1 cellular context compared by ENCODE assay signal in the genomic region with DNA sequence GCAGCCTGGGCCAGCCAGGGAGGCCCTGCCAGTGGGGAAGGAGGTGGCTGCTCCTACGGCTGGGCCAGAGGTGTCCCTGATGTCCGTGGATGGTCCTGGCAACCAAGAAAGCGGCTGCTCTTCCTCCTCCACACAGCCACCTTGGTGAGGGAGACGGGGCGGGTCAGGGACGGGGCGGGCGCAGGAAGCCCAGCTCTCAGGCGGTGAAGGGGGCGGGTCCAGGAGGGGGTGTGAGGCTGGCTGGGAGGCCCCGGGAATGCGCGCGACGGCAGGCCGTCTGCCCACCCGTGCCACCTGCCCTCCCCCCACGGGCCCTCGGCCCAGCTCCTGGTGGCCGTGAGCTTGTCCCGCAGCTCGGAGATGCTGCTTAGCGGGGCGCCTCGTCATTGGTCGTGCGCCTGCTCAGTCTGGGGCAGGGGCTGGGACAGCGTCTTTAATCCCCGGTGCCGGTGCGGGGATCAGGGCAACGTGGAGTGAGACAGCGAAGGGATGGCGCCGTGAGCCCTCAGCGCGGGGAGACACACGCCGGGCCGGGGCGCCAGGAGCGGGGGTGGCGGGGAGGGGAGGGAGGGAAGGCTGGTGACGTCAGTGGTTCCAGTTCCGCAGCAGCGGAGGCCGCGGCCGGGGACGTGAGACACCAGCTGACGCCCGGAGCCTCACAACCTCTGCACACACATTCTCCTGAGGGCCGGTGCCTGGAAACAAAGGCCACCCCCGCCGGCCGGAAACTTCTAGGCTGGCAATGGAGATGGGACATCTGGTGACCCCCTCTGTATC.
A peak's percentile ranks its signal among the peaks of the same experiment; 100 is the strongest.
TF ChIP-seq lines count a peak whose summit lies in the region.

No MANE protein-coding gene starts in this region.

TF ChIP-seq in GM12878, 131 proteins besides CTCF, POLR2A, EP300 and RAD21 (continued from another document and continues in another):
- TF ChIP-seq, protein P1, sequence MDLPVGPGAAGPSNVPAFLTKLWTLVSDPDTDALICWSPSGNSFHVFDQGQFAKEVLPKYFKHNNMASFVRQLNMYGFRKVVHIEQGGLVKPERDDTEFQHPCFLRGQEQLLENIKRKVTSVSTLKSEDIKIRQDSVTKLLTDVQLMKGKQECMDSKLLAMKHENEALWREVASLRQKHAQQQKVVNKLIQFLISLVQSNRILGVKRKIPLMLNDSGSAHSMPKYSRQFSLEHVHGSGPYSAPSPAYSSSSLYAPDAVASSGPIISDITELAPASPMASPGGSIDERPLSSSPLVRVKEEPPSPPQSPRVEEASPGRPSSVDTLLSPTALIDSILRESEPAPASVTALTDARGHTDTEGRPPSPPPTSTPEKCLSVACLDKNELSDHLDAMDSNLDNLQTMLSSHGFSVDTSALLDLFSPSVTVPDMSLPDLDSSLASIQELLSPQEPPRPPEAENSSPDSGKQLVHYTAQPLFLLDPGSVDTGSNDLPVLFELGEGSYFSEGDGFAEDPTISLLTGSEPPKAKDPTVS (IDR thresholded peaks at IDR 0.05; ENCODE audit: low read depth, low read length): no peak
- TF ChIP-seq BRCA1 (IDR thresholded peaks at IDR 0.05; ENCODE audit: low read depth, low read length) (no peak), ZNF24 (IDR thresholded peaks at IDR 0.05) (no peak), GABPA (IDR thresholded peaks at IDR 0.05; ENCODE audit: low read depth) (no peak), SIN3A (IDR thresholded peaks at IDR 0.05; ENCODE audit: low read depth, low read length) (no peak), SUPT20H (IDR thresholded peaks at IDR 0.05; ENCODE audit: borderline replicate concordance, control insufficient read depth, low read depth, low read length) (no peak), TAF1 (IDR thresholded peaks at IDR 0.05; ENCODE audit: borderline replicate concordance, low read depth, low read length) (no peak), ZNF274 (IDR thresholded peaks at IDR 0.05; ENCODE audit: insufficient read depth, insufficient read length) (no peak), NFYA (IDR thresholded peaks at IDR 0.05; ENCODE audit: borderline replicate concordance, low read depth, low read length) (no peak), KAT2A (conservative IDR thresholded peaks at IDR 0.05; ENCODE audit: control insufficient read depth, low read depth, low read length) (no peak), CEBPB (IDR thresholded peaks at IDR 0.05; ENCODE audit: borderline replicate concordance in 1 of 2, low read depth in 2 of 2, low read length in 2 of 2) (no peak), RELA (IDR thresholded peaks at IDR 0.05; ENCODE audit: borderline replicate concordance, partially characterized antibody) (no peak), CHD4 (IDR thresholded peaks at IDR 0.05) (no peak), HCFC1 (IDR thresholded peaks at IDR 0.05; ENCODE audit: low read length) (no peak), RFX5 (IDR thresholded peaks at IDR 0.05; ENCODE audit: low read depth, low read length) (no peak), ATF7 (IDR thresholded peaks at IDR 0.05; ENCODE audit: low read depth) (peak; percentile 81), ETV6 (conservative IDR thresholded peaks at IDR 0.05 in 1 of 2, IDR thresholded peaks at IDR 0.05 in 1 of 2; ENCODE audit: borderline replicate concordance in 1 of 2, low read depth in 1 of 2) (no peak), SREBF1 (IDR thresholded peaks at IDR 0.05; ENCODE audit: low read length) (no peak), FOXM1 (IDR thresholded peaks at IDR 0.05; ENCODE audit: low read depth, low read length) (no peak), IKZF1 (conservative IDR thresholded peaks at IDR 0.05) (peak; percentile 66), ZNF207 (IDR thresholded peaks at IDR 0.05; ENCODE audit: borderline replicate concordance) (no peak), MXI1 (IDR thresholded peaks at IDR 0.05; ENCODE audit: low read depth, low read length) (peak; percentile 15; the same call in 1 of the 2 replicates), HDAC6 (IDR thresholded peaks at IDR 0.05; ENCODE audit: unreplicated experiment) (no peak), NR2C2 (IDR thresholded peaks at IDR 0.05; ENCODE audit: borderline replicate concordance, control insufficient read depth, insufficient read length, low read depth) (no peak), ZSCAN29 (IDR thresholded peaks at IDR 0.05) (no peak), JUNB (IDR thresholded peaks at IDR 0.05) (no peak), SMARCA5 (IDR thresholded peaks at IDR 0.05) (no peak), WRNIP1 (IDR thresholded peaks at IDR 0.05; ENCODE audit: borderline replicate concordance, low read depth, low read length) (no peak), NRF1 (conservative IDR thresholded peaks at IDR 0.05; ENCODE audit: low read depth, low read length) (no peak), IRF4 (IDR thresholded peaks at IDR 0.05; ENCODE audit: low read depth, low read length) (no peak), FOXK2 (IDR thresholded peaks at IDR 0.05) (no peak), SP1 (IDR thresholded peaks at IDR 0.05; ENCODE audit: low read depth, low read length) (no peak), SIX5 (IDR thresholded peaks at IDR 0.05; ENCODE audit: low read depth, low read length, severe bottlenecking) (no peak)
- TF ChIP-seq, protein P2, sequence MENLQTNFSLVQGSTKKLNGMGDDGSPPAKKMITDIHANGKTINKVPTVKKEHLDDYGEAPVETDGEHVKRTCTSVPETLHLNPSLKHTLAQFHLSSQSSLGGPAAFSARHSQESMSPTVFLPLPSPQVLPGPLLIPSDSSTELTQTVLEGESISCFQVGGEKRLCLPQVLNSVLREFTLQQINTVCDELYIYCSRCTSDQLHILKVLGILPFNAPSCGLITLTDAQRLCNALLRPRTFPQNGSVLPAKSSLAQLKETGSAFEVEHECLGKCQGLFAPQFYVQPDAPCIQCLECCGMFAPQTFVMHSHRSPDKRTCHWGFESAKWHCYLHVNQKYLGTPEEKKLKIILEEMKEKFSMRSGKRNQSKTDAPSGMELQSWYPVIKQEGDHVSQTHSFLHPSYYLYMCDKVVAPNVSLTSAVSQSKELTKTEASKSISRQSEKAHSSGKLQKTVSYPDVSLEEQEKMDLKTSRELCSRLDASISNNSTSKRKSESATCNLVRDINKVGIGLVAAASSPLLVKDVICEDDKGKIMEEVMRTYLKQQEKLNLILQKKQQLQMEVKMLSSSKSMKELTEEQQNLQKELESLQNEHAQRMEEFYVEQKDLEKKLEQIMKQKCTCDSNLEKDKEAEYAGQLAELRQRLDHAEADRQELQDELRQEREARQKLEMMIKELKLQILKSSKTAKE (IDR thresholded peaks at IDR 0.05; ENCODE audit: low read depth, poor library complexity, severe bottlenecking): no peak
- TF ChIP-seq, protein P3, sequence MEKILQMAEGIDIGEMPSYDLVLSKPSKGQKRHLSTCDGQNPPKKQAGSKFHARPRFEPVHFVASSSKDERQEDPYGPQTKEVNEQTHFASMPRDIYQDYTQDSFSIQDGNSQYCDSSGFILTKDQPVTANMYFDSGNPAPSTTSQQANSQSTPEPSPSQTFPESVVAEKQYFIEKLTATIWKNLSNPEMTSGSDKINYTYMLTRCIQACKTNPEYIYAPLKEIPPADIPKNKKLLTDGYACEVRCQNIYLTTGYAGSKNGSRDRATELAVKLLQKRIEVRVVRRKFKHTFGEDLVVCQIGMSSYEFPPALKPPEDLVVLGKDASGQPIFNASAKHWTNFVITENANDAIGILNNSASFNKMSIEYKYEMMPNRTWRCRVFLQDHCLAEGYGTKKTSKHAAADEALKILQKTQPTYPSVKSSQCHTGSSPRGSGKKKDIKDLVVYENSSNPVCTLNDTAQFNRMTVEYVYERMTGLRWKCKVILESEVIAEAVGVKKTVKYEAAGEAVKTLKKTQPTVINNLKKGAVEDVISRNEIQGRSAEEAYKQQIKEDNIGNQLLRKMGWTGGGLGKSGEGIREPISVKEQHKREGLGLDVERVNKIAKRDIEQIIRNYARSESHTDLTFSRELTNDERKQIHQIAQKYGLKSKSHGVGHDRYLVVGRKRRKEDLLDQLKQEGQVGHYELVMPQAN (conservative IDR thresholded peaks at IDR 0.05): no peak
- TF ChIP-seq, protein P4, sequence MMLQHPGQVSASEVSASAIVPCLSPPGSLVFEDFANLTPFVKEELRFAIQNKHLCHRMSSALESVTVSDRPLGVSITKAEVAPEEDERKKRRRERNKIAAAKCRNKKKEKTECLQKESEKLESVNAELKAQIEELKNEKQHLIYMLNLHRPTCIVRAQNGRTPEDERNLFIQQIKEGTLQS (IDR thresholded peaks at IDR 0.05; ENCODE audit: borderline replicate concordance, extremely low read depth, low read depth, low read length): no peak
- TF ChIP-seq, protein P5, sequence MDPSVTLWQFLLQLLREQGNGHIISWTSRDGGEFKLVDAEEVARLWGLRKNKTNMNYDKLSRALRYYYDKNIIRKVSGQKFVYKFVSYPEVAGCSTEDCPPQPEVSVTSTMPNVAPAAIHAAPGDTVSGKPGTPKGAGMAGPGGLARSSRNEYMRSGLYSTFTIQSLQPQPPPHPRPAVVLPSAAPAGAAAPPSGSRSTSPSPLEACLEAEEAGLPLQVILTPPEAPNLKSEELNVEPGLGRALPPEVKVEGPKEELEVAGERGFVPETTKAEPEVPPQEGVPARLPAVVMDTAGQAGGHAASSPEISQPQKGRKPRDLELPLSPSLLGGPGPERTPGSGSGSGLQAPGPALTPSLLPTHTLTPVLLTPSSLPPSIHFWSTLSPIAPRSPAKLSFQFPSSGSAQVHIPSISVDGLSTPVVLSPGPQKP (IDR thresholded peaks at IDR 0.05; ENCODE audit: low read depth, low read length): no peak
- TF ChIP-seq, protein P6, sequence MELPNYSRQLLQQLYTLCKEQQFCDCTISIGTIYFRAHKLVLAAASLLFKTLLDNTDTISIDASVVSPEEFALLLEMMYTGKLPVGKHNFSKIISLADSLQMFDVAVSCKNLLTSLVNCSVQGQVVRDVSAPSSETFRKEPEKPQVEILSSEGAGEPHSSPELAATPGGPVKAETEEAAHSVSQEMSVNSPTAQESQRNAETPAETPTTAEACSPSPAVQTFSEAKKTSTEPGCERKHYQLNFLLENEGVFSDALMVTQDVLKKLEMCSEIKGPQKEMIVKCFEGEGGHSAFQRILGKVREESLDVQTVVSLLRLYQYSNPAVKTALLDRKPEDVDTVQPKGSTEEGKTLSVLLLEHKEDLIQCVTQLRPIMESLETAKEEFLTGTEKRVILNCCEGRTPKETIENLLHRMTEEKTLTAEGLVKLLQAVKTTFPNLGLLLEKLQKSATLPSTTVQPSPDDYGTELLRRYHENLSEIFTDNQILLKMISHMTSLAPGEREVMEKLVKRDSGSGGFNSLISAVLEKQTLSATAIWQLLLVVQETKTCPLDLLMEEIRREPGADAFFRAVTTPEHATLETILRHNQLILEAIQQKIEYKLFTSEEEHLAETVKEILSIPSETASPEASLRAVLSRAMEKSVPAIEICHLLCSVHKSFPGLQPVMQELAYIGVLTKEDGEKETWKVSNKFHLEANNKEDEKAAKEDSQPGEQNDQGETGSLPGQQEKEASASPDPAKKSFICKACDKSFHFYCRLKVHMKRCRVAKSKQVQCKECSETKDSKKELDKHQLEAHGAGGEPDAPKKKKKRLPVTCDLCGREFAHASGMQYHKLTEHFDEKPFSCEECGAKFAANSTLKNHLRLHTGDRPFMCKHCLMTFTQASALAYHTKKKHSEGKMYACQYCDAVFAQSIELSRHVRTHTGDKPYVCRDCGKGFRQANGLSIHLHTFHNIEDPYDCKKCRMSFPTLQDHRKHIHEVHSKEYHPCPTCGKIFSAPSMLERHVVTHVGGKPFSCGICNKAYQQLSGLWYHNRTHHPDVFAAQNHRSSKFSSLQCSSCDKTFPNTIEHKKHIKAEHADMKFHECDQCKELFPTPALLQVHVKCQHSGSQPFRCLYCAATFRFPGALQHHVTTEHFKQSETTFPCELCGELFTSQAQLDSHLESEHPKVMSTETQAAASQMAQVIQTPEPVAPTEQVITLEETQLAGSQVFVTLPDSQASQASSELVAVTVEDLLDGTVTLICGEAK (IDR thresholded peaks at IDR 0.05; ENCODE audit: borderline replicate concordance): no peak
- TF ChIP-seq, protein P7, sequence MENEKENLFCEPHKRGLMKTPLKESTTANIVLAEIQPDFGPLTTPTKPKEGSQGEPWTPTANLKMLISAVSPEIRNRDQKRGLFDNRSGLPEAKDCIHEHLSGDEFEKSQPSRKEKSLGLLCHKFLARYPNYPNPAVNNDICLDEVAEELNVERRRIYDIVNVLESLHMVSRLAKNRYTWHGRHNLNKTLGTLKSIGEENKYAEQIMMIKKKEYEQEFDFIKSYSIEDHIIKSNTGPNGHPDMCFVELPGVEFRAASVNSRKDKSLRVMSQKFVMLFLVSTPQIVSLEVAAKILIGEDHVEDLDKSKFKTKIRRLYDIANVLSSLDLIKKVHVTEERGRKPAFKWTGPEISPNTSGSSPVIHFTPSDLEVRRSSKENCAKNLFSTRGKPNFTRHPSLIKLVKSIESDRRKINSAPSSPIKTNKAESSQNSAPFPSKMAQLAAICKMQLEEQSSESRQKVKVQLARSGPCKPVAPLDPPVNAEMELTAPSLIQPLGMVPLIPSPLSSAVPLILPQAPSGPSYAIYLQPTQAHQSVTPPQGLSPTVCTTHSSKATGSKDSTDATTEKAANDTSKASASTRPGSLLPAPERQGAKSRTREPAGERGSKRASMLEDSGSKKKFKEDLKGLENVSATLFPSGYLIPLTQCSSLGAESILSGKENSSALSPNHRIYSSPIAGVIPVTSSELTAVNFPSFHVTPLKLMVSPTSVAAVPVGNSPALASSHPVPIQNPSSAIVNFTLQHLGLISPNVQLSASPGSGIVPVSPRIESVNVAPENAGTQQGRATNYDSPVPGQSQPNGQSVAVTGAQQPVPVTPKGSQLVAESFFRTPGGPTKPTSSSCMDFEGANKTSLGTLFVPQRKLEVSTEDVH (IDR thresholded peaks at IDR 0.05; ENCODE audit: low read depth, partially characterized antibody): no peak
- TF ChIP-seq, protein P8, sequence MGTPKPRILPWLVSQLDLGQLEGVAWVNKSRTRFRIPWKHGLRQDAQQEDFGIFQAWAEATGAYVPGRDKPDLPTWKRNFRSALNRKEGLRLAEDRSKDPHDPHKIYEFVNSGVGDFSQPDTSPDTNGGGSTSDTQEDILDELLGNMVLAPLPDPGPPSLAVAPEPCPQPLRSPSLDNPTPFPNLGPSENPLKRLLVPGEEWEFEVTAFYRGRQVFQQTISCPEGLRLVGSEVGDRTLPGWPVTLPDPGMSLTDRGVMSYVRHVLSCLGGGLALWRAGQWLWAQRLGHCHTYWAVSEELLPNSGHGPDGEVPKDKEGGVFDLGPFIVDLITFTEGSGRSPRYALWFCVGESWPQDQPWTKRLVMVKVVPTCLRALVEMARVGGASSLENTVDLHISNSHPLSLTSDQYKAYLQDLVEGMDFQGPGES (IDR thresholded peaks at IDR 0.05): no peak
- TF ChIP-seq, protein P9, sequence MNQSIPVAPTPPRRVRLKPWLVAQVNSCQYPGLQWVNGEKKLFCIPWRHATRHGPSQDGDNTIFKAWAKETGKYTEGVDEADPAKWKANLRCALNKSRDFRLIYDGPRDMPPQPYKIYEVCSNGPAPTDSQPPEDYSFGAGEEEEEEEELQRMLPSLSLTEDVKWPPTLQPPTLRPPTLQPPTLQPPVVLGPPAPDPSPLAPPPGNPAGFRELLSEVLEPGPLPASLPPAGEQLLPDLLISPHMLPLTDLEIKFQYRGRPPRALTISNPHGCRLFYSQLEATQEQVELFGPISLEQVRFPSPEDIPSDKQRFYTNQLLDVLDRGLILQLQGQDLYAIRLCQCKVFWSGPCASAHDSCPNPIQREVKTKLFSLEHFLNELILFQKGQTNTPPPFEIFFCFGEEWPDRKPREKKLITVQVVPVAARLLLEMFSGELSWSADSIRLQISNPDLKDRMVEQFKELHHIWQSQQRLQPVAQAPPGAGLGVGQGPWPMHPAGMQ (IDR thresholded peaks at IDR 0.05; ENCODE audit: borderline replicate concordance): no peak
